8 cellular contexts compared by ENCODE assay signal in genomic region chr4:89307446-89308160, GRCh38. TPM values are rescaled to one million over a fixed set of nuclear protein-coding genes. Genes with fewer than 3 reads are reported as not detected.
DNase-seq lines count a peak whose midpoint lies in the region; ATAC-seq lines count a peak whose summit lies in the region.

TSS of gene GPRIN3 (minus strand) at chr4:89307800. CDS start at chr4:89250110, 57,690 bp downstream.

- H3K27me3 ChIP-seq in HAP-1 (ENCODE audit: low read depth) (no peaks in the 10 kb centered on the region), duodenal mucosa (ENCODE audit: control insufficient read depth in 1 of 2, insufficient read depth in 2 of 2, low read length in 2 of 2) (no peaks in the 10 kb centered on the region)

- peaks cover 8% of the 10 kb centered on the region for H3K4me1 ChIP-seq in HAP-1
- peaks cover 20 to 33% of the 10 kb centered on the region in 2 donors for H3K4me1 ChIP-seq in duodenal mucosa (ENCODE audit: control insufficient read depth in 1 of 2, insufficient read depth in 2 of 2, low read length in 2 of 2)

- no peaks in the 10 kb centered on the region for H3K9me3 ChIP-seq in HAP-1
- H3K9me3 ChIP-seq in duodenal mucosa (ENCODE audit: control insufficient read depth in 1 of 2, low read length in 2 of 2), result no peaks in the 10 kb centered on the region

- H3K9ac ChIP-seq in duodenal mucosa (ENCODE audit: low read depth in 1 of 2, low read length in 2 of 2), result peak within 1 kb of the TSS; percentile 78 to 90

- ATAC-seq in HG03280 (IDR thresholded peaks at IDR 0.05; ENCODE audit: unreplicated experiment), result no peak

- DNase-seq in Daoy (ENCODE audit: low read depth) (peak; percentile 12), HAP-1 (ENCODE audit: low spot score in 2 of 2) (peak; percentile 38 to 84), NCI-H2029 (lab: John Stamatoyannopoulos, UW) (peak; percentile 43), medulla oblongata (ENCODE audit: extremely low spot score) (peak; percentile 54)
- DNase-seq in activated CD4-positive, alpha-beta T cell treated with anti-CD3 and anti-CD28 coated beads, Interleukin-2, amount 50 U/mL, for 48 hours, result peak; percentile 61 to 74
- DNase-seq in stimulated activated CD8-positive, alpha-beta memory T cell treated with anti-CD3 and anti-CD28 coated beads, Interleukin-12 subunit alpha, Interleukin-12 subunit beta, amount 100 ng/mL, for 24 hours (ENCODE audit: extremely low read depth), result peak; percentile 25

- no peaks in the 10 kb centered on the region for H3K36me3 ChIP-seq in HAP-1 (replicated peaks)
- H3K36me3 ChIP-seq in duodenal mucosa (ENCODE audit: control insufficient read depth in 1 of 2, insufficient read depth in 2 of 2, low read length in 2 of 2), result no peaks in the 10 kb centered on the region

- in situ Hi-C loops in HAP-1 (cut with MboI; ENCODE audit: low sequenced_read_pairs), result no loop called here

- H3K27ac ChIP-seq in duodenal mucosa (ENCODE audit: low read depth, low read length), result peak within 1 kb of the TSS; percentile 46

- H3K4me3 ChIP-seq in HAP-1 (peak within 1 kb of the TSS; percentile 53), duodenal mucosa (ENCODE audit: low read depth in 1 of 2, low read length in 2 of 2) (peak within 1 kb of the TSS; percentile 78 to 89)

RNA-seq across cellular contexts. Expression of gene GPRIN3, which starts in this region (rescaled TPM):
- 0.03 TPM in 1 of 2 replicates, not detected in the other for total RNA-seq in Daoy (2014; rRNA removed; shearing (Covaris generic))

Comparison
In these comparisons a context has a peak if more than half of its experiments do, and no peak if none do; other contexts are left out.
1. Peak in DNase-seq in Daoy; RNA of the gene not detected or under 1 TPM.
2. DNase-seq: peak in every context shown above with its lines; median percentile 68 in activated CD4-positive, alpha-beta T cell treated with anti-CD3 and anti-CD28 coated beads, Interleukin-2, amount 50 U/mL, for 48 hours; 61 in HAP-1; 54 in medulla oblongata; 43 in NCI-H2029; 25 in stimulated activated CD8-positive, alpha-beta memory T cell treated with anti-CD3 and anti-CD28 coated beads, Interleukin-12 subunit alpha, Interleukin-12 subunit beta, amount 100 ng/mL, for 24 hours; 12 in Daoy.